In genomic region chr10:96904648-96905047, GRCh38 we compare ENCODE assay signal across 28 cellular contexts.
"Had no signal": no experiment of that assay in that cellular context is flagged by ENCODE, and none has a peak within 500 bp of the region (broad histone marks: within the 10 kb centered on the region; RNA-seq: fewer than 3 reads in every experiment).

No MANE protein-coding gene starts in this region.

- H3K36me3 ChIP-seq: thoracic aorta, uterus had no signal

- H3K27ac ChIP-seq: thoracic aorta, uterus had no signal

- H3K9me3 Mint-ChIP-seq: activated CD4-positive, alpha-beta memory T cell treated with anti-CD3 and anti-CD28 coated beads, Interleukin-2, amount 10 ng/mL, durations not matched to agents 7 days and 5 days; activated CD4-positive, alpha-beta T cell treated with anti-CD3 and anti-CD28 coated beads, Interleukin-2, amount 10 ng/mL, durations not matched to agents 7 days and 5 days; activated naive CD4-positive, alpha-beta T cell treated with anti-CD3 and anti-CD28 coated beads, Interleukin-2, amount 10 ng/mL, durations not matched to agents 7 days and 5 days; activated naive CD8-positive, alpha-beta T cell treated with anti-CD3 and anti-CD28 coated beads, Interleukin-2, amount 50 U/mL, for 24 hours; activated T-cell treated with anti-CD3 and anti-CD28 coated beads, Interleukin-2, amount 50 U/mL, for 24 hours; dendritic cell treated with granulocyte-macrophage colony-stimulating factor and Interleukin-4, amounts not matched to agents 40 ng/mL and 50 ng/mL, for 4 days; endodermal cell; stimulated activated naive CD8-positive, alpha-beta T cell treated with anti-CD3 and anti-CD28 coated beads, Interleukin-15, Interleukin-2, amounts not matched to agents 100 ng/mL and 50 ng/mL, for 24 hours had no signal

- ATAC-seq: activated naive CD8-positive, alpha-beta T cell treated with anti-CD3 and anti-CD28 coated beads, Interleukin-2, amount 50 U/mL, for 24 hours; esophagus mucosa; left colon; right cardiac atrium had no signal

- H3K27me3 ChIP-seq: uterus had no signal

- H3K4me3 ChIP-seq: thoracic aorta, uterus had no signal

- H3K4me1 ChIP-seq: uterus had no signal

- H3K27me3 Mint-ChIP-seq: activated CD4-positive, alpha-beta memory T cell treated with anti-CD3 and anti-CD28 coated beads, Interleukin-2, amount 10 ng/mL, durations not matched to agents 7 days and 5 days; activated CD4-positive, alpha-beta T cell treated with anti-CD3 and anti-CD28 coated beads, Interleukin-2, amount 10 ng/mL, durations not matched to agents 7 days and 5 days; activated naive CD4-positive, alpha-beta T cell treated with anti-CD3 and anti-CD28 coated beads, Interleukin-2, amount 10 ng/mL, durations not matched to agents 7 days and 5 days; activated naive CD8-positive, alpha-beta T cell treated with anti-CD3 and anti-CD28 coated beads, Interleukin-2, amount 50 U/mL, for 24 hours; activated T-cell treated with anti-CD3 and anti-CD28 coated beads, Interleukin-2, amount 50 U/mL, for 24 hours; dendritic cell treated with granulocyte-macrophage colony-stimulating factor and Interleukin-4, amounts not matched to agents 40 ng/mL and 50 ng/mL, for 4 days; stimulated activated naive CD8-positive, alpha-beta T cell treated with anti-CD3 and anti-CD28 coated beads, Interleukin-15, Interleukin-2, amounts not matched to agents 100 ng/mL and 50 ng/mL, for 24 hours; type B pancreatic cell had no signal

- H3K4me1 Mint-ChIP-seq: activated naive CD4-positive, alpha-beta T cell treated with anti-CD3 and anti-CD28 coated beads, Interleukin-2, amount 10 ng/mL, durations not matched to agents 7 days and 5 days; nephron progenitor cell had no signal

- H3K4me3 Mint-ChIP-seq: activated CD4-positive, alpha-beta memory T cell treated with anti-CD3 and anti-CD28 coated beads, Interleukin-2, amount 10 ng/mL, durations not matched to agents 7 days and 5 days; activated CD4-positive, alpha-beta T cell treated with anti-CD3 and anti-CD28 coated beads, Interleukin-2, amount 10 ng/mL, durations not matched to agents 7 days and 5 days; activated naive CD4-positive, alpha-beta T cell treated with anti-CD3 and anti-CD28 coated beads, Interleukin-2, amount 10 ng/mL, durations not matched to agents 7 days and 5 days; activated naive CD8-positive, alpha-beta T cell treated with anti-CD3 and anti-CD28 coated beads, Interleukin-2, amount 50 U/mL, for 24 hours; activated T-cell treated with anti-CD3 and anti-CD28 coated beads, Interleukin-2, amount 50 U/mL, for 24 hours; dendritic cell treated with granulocyte-macrophage colony-stimulating factor and Interleukin-4, amounts not matched to agents 40 ng/mL and 50 ng/mL, for 4 days; endodermal cell; nephron progenitor cell; stimulated activated naive CD8-positive, alpha-beta T cell treated with anti-CD3 and anti-CD28 coated beads, Interleukin-15, Interleukin-2, amounts not matched to agents 100 ng/mL and 50 ng/mL, for 24 hours; type B pancreatic cell had no signal

- H3K27ac Mint-ChIP-seq: activated CD4-positive, alpha-beta memory T cell treated with anti-CD3 and anti-CD28 coated beads, Interleukin-2, amount 10 ng/mL, durations not matched to agents 7 days and 5 days; activated CD4-positive, alpha-beta T cell treated with anti-CD3 and anti-CD28 coated beads, Interleukin-2, amount 10 ng/mL, durations not matched to agents 7 days and 5 days; activated naive CD4-positive, alpha-beta T cell treated with anti-CD3 and anti-CD28 coated beads, Interleukin-2, amount 10 ng/mL, durations not matched to agents 7 days and 5 days; activated naive CD8-positive, alpha-beta T cell treated with anti-CD3 and anti-CD28 coated beads, Interleukin-2, amount 50 U/mL, for 24 hours; activated T-cell treated with anti-CD3 and anti-CD28 coated beads, Interleukin-2, amount 50 U/mL, for 24 hours; dendritic cell treated with granulocyte-macrophage colony-stimulating factor and Interleukin-4, amounts not matched to agents 40 ng/mL and 50 ng/mL, for 4 days; endodermal cell; nephron progenitor cell; stimulated activated naive CD8-positive, alpha-beta T cell treated with anti-CD3 and anti-CD28 coated beads, Interleukin-15, Interleukin-2, amounts not matched to agents 100 ng/mL and 50 ng/mL, for 24 hours; type B pancreatic cell had no signal

- DNase-seq: activated CD4-positive, alpha-beta memory T cell treated with anti-CD3 and anti-CD28 coated beads, Interleukin-2, amount 10 ng/mL, durations not matched to agents 7 days and 5 days; activated CD4-positive, alpha-beta T cell treated with anti-CD3 and anti-CD28 coated beads for 1 hour; activated CD4-positive, alpha-beta T cell treated with anti-CD3 and anti-CD28 coated beads, Interleukin-2, amount 10 ng/mL, durations not matched to agents 7 days and 5 days; activated CD8-positive, alpha-beta memory T cell treated with anti-CD3 and anti-CD28 coated beads, Interleukin-2, amount 50 U/mL, for 48 hours; activated gamma-delta T cell; activated naive CD4-positive, alpha-beta T cell treated with anti-CD3 and anti-CD28 coated beads, Interleukin-2, amount 10 ng/mL, durations not matched to agents 7 days and 5 days; activated naive CD8-positive, alpha-beta T cell treated with anti-CD3 and anti-CD28 coated beads, Interleukin-2, amount 50 U/mL, for 24 hours; activated T-cell treated with anti-CD3 and anti-CD28 coated beads, Interleukin-2, amount 50 U/mL, for 24 hours; amygdala; caudate nucleus; endodermal cell; foreskin fibroblast; head of caudate nucleus; hippocampal formation; kidney; left colon; mammary epithelial cell; nephron progenitor cell; posterior cingulate gyrus; right cardiac atrium; stimulated activated CD4-positive, alpha-beta T cell treated with anti-CD3 and anti-CD28 coated beads, Interleukin-2, amount 100 ng/mL, for 48 hours; T-helper 9 cell; uterus had no signal

- H3K9me3 ChIP-seq: thoracic aorta, uterus had no signal
